In the genomic region with DNA sequence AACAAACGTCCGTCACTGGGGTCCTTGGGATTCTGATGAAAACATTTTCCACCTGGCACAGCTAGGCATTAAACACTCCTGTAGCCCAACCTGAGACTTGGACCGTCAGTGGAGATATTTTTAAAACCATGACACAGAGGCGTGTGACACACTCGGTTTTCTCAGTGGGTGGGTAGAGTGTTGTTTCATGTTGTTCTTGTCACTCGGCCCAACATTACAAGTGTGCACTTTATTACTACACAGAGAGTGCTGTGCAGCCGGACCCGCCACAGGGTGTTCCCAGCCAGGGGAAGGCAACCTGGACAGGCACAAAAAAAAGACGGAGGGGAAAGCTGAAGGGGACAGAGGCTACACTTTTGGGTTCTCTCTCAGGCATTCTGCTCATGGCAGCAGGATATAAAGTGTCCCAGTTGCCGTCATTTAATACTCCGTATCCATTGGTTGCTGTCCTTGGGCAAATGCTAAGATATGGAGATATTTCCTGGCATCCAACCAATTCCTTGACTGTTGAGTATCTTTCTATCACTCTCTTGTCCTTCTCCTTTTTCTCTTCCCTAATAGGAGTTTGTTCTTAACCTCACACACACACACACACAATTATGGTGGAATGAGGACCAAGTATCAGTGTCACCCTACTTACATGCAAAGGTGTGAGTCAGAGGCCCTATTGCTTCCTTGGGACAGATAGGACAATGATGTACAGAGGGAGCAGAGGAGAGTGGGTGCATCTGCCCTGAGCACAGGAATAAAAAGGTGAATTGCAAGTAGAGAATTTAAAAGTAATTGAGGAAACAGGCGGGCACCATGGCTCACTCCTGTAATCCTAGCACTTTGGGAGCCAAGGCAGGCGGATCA, we compare ENCODE assay signal across 2 cellular contexts.
TF ChIP-seq lines count a peak whose summit lies in the region.

No MANE protein-coding gene starts in this region.

TF ChIP-seq in GM23338, 12 proteins besides CTCF, POLR2A, EP300 and RAD21 (continues in another document):
- TF ChIP-seq EZH2phosphoT487 (IDR thresholded peaks at IDR 0.05; ENCODE audit: unreplicated experiment): no peak
- no peak for TF ChIP-seq EZH2 (IDR thresholded peaks at IDR 0.05; ENCODE audit: low read depth, unreplicated experiment)
- TF ChIP-seq, protein P1, sequence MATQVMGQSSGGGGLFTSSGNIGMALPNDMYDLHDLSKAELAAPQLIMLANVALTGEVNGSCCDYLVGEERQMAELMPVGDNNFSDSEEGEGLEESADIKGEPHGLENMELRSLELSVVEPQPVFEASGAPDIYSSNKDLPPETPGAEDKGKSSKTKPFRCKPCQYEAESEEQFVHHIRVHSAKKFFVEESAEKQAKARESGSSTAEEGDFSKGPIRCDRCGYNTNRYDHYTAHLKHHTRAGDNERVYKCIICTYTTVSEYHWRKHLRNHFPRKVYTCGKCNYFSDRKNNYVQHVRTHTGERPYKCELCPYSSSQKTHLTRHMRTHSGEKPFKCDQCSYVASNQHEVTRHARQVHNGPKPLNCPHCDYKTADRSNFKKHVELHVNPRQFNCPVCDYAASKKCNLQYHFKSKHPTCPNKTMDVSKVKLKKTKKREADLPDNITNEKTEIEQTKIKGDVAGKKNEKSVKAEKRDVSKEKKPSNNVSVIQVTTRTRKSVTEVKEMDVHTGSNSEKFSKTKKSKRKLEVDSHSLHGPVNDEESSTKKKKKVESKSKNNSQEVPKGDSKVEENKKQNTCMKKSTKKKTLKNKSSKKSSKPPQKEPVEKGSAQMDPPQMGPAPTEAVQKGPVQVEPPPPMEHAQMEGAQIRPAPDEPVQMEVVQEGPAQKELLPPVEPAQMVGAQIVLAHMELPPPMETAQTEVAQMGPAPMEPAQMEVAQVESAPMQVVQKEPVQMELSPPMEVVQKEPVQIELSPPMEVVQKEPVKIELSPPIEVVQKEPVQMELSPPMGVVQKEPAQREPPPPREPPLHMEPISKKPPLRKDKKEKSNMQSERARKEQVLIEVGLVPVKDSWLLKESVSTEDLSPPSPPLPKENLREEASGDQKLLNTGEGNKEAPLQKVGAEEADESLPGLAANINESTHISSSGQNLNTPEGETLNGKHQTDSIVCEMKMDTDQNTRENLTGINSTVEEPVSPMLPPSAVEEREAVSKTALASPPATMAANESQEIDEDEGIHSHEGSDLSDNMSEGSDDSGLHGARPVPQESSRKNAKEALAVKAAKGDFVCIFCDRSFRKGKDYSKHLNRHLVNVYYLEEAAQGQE (IDR thresholded peaks at IDR 0.05; ENCODE audit: unreplicated experiment): no peak
- no peak for TF ChIP-seq ZNF114 (CRISPR knock-in tag; IDR thresholded peaks at IDR 0.05)
- TF ChIP-seq CREB1 (CRISPR knock-in tag; IDR thresholded peaks at IDR 0.05; ENCODE audit: low read depth): no peak
- TF ChIP-seq, protein P2, sequence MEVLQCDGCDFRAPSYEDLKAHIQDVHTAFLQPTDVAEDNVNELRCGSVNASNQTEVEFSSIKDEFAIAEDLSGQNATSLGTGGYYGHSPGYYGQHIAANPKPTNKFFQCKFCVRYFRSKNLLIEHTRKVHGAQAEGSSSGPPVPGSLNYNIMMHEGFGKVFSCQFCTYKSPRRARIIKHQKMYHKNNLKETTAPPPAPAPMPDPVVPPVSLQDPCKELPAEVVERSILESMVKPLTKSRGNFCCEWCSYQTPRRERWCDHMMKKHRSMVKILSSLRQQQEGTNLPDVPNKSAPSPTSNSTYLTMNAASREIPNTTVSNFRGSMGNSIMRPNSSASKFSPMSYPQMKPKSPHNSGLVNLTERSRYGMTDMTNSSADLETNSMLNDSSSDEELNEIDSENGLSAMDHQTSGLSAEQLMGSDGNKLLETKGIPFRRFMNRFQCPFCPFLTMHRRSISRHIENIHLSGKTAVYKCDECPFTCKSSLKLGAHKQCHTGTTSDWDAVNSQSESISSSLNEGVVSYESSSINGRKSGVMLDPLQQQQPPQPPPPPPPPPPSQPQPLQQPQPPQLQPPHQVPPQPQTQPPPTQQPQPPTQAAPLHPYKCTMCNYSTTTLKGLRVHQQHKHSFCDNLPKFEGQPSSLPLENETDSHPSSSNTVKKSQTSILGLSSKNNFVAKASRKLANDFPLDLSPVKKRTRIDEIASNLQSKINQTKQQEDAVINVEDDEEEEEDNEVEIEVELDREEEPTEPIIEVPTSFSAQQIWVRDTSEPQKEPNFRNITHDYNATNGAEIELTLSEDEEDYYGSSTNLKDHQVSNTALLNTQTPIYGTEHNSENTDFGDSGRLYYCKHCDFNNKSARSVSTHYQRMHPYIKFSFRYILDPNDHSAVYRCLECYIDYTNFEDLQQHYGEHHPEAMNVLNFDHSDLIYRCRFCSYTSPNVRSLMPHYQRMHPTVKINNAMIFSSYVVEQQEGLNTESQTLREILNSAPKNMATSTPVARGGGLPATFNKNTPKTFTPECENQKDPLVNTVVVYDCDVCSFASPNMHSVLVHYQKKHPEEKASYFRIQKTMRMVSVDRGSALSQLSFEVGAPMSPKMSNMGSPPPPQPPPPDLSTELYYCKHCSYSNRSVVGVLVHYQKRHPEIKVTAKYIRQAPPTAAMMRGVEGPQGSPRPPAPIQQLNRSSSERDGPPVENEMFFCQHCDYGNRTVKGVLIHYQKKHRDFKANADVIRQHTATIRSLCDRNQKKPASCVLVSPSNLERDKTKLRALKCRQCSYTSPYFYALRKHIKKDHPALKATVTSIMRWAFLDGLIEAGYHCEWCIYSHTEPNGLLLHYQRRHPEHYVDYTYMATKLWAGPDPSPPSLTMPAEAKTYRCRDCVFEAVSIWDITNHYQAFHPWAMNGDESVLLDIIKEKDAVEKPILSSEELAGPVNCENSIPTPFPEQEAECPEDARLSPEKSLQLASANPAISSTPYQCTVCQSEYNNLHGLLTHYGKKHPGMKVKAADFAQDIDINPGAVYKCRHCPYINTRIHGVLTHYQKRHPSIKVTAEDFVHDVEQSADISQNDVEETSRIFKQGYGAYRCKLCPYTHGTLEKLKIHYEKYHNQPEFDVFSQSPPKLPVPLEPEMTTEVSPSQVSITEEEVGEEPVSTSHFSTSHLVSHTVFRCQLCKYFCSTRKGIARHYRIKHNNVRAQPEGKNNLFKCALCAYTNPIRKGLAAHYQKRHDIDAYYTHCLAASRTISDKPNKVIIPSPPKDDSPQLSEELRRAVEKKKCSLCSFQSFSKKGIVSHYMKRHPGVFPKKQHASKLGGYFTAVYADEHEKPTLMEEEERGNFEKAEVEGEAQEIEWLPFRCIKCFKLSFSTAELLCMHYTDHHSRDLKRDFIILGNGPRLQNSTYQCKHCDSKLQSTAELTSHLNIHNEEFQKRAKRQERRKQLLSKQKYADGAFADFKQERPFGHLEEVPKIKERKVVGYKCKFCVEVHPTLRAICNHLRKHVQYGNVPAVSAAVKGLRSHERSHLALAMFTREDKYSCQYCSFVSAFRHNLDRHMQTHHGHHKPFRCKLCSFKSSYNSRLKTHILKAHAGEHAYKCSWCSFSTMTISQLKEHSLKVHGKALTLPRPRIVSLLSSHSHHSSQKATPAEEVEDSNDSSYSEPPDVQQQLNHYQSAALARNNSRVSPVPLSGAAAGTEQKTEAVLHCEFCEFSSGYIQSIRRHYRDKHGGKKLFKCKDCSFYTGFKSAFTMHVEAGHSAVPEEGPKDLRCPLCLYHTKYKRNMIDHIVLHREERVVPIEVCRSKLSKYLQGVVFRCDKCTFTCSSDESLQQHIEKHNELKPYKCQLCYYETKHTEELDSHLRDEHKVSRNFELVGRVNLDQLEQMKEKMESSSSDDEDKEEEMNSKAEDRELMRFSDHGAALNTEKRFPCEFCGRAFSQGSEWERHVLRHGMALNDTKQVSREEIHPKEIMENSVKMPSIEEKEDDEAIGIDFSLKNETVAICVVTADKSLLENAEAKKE (CRISPR knock-in tag; IDR thresholded peaks at IDR 0.05): no peak
- no peak for TF ChIP-seq ZNF331 (CRISPR knock-in tag; IDR thresholded peaks at IDR 0.05; ENCODE audit: low read depth)
- no peak for TF ChIP-seq NANOG (IDR thresholded peaks at IDR 0.05; ENCODE audit: borderline replicate concordance)
- no peak for TF ChIP-seq JUNB (IDR thresholded peaks at IDR 0.05; ENCODE audit: unreplicated experiment)

TF ChIP-seq in H1, 55 proteins besides CTCF, POLR2A, EP300 and RAD21:
- TF ChIP-seq TEAD4 (IDR thresholded peaks at IDR 0.05; ENCODE audit: low read depth, low read length): no peak
- no peak for TF ChIP-seq SP2 (IDR thresholded peaks at IDR 0.05; ENCODE audit: low read length)
- TF ChIP-seq CHD2 (IDR thresholded peaks at IDR 0.05; ENCODE audit: low read length): no peak
- no peak for TF ChIP-seq SUZ12 (IDR thresholded peaks at IDR 0.05; ENCODE audit: low read length)
- no peak for TF ChIP-seq KDM4A (IDR thresholded peaks at IDR 0.05; ENCODE audit: low read depth, low read length, severe bottlenecking)
- TF ChIP-seq, protein P3, sequence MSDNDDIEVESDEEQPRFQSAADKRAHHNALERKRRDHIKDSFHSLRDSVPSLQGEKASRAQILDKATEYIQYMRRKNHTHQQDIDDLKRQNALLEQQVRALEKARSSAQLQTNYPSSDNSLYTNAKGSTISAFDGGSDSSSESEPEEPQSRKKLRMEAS (IDR thresholded peaks at IDR 0.05): no peak
- no peak for TF ChIP-seq TAF1 (IDR thresholded peaks at IDR 0.05; ENCODE audit: low read depth, low read length)
- no peak for TF ChIP-seq POU5F1 (IDR thresholded peaks at IDR 0.05; ENCODE audit: low read depth, low read length)
- TF ChIP-seq EZH2 (IDR thresholded peaks at IDR 0.05; ENCODE audit: low read depth, low read length, severe bottlenecking): no peak
- TF ChIP-seq JUN (IDR thresholded peaks at IDR 0.05; ENCODE audit: low read depth, low read length): no peak
- TF ChIP-seq YY1 (IDR thresholded peaks at IDR 0.05; ENCODE audit: low read depth, low read length): no peak
- no peak for TF ChIP-seq GABPA (IDR thresholded peaks at IDR 0.05; ENCODE audit: borderline replicate concordance, insufficient read depth, low read length)
- no peak for TF ChIP-seq BRCA1 (IDR thresholded peaks at IDR 0.05; ENCODE audit: low read depth, low read length)
- TF ChIP-seq, protein P4, sequence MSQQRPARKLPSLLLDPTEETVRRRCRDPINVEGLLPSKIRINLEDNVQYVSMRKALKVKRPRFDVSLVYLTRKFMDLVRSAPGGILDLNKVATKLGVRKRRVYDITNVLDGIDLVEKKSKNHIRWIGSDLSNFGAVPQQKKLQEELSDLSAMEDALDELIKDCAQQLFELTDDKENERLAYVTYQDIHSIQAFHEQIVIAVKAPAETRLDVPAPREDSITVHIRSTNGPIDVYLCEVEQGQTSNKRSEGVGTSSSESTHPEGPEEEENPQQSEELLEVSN (IDR thresholded peaks at IDR 0.05): no peak
